ENCODE assay signal across 1 cellular context in the genomic region with DNA sequence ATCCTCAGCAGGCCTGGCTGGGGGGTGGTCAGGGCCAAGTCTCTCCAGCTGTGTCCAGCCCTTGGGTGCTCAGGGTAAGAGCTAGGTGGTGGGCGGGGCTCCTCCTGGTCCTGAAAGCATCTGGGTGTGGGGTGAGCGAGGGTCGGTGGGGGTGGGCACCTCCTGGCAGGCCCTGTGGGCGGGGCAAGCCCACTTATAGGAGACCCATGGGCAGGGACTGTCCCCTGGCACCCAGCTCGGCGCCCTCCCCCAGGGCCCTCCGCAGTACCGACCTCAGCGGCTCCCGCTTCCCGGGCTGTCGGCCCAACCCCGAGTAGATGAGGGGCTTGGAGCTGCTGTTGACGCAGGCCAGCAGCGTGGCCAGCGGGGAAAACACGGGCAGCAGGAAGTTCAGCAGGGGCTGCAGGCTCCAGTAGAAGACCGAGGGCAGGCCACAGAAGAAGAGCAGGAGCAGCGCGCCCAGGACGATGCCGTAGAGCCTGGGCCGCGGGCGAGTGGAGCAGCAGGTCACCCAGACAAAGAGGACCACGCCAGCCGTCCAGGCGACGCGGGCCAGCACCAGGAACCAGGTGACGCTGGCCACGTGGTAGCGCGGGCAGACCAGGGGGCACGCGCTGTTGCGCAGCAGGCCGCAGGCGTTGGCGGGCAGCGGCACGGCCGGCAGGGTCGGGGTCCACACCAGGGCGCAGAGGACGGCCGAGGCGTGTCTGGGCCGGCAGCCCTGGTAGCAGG.
TF ChIP-seq lines count a peak whose summit lies in the region.

No MANE protein-coding gene starts in this region.

TF ChIP-seq in GM23338, 12 proteins besides CTCF, POLR2A, EP300 and RAD21:
- no peak for TF ChIP-seq STAT1 (IDR thresholded peaks at IDR 0.05; ENCODE audit: unreplicated experiment)
- no peak for TF ChIP-seq ETS1 (IDR thresholded peaks at IDR 0.05)
- TF ChIP-seq EZH2 (IDR thresholded peaks at IDR 0.05; ENCODE audit: low read depth, unreplicated experiment): no peak
- no peak for TF ChIP-seq ZNF331 (CRISPR knock-in tag; IDR thresholded peaks at IDR 0.05; ENCODE audit: low read depth)
- no peak for TF ChIP-seq REST (IDR thresholded peaks at IDR 0.05; ENCODE audit: unreplicated experiment)
- TF ChIP-seq ZNF114 (CRISPR knock-in tag; IDR thresholded peaks at IDR 0.05): no peak
- no peak for TF ChIP-seq POLR2AphosphoS5 (IDR thresholded peaks at IDR 0.05; ENCODE audit: low read depth)
- no peak for TF ChIP-seq CREB1 (CRISPR knock-in tag; IDR thresholded peaks at IDR 0.05; ENCODE audit: low read depth)
- no peak for TF ChIP-seq JUNB (IDR thresholded peaks at IDR 0.05; ENCODE audit: unreplicated experiment)
- TF ChIP-seq NANOG (IDR thresholded peaks at IDR 0.05; ENCODE audit: borderline replicate concordance): no peak
- no peak for TF ChIP-seq ZNF462 (CRISPR knock-in tag; IDR thresholded peaks at IDR 0.05)
- no peak for TF ChIP-seq EZH2phosphoT487 (IDR thresholded peaks at IDR 0.05; ENCODE audit: unreplicated experiment)
